In the genomic region with DNA sequence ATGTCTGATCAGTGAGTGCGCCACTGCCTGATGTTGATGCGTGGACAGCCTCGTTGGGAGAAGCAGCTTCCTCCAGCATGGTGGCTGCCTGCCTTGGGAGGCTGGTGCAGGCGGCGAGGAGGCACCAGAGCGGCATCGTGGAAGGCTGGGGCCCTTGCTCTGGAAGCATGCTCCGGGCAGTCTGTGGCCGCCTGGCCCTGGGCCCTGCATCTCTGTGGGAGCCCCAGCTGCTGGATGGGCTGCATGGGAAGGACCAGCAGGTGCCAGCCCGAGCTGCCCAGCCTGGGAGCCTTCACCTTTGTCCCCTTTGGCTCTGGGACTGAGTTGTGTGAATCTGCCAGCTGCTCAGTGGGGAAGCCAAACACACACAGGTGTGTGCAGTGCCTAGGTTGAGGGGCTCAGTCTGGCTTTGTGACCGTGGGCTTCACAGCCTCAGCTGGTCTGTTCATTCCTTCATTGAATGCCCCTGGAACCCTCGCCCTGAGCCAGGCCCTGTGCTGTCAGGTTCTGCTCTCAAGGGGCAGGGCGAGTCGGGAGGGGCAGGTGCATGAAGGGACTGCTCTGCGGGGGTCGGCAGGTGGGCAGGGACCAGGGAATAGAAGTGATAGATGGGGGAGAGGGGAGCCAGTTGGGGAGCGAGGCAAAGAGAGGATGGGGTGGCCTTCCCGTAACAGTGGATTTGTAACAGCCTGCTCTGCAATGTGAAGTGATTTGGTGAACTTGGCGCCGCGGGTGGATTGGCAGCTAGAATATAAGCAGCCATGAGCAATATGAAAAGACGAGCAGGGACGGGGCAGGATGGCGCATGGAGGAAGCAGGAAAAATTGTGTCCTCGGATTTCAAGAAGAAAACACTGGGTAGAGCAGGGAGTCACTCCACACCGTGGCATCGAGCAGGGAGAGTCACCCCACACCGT, we compare ENCODE assay signal across 16 cellular contexts.
DNase-seq lines count a peak whose midpoint lies in the region; ATAC-seq and TF ChIP-seq lines count a peak whose summit lies in the region.
"Had no signal": no experiment of that assay in that cellular context is flagged by ENCODE, and none has a peak within 500 bp of the region (broad histone marks: within the 10 kb centered on the region; RNA-seq: fewer than 3 reads in every experiment).

No MANE protein-coding gene starts in this region.

- no peak overlapping the region for H3K27ac ChIP-seq in heart right ventricle
- no peak overlapping the region for H3K27ac ChIP-seq in breast epithelium
- H3K27ac ChIP-seq: A549, C4-2B, HL-60 had no signal

- ATAC-seq in heart right ventricle = no peak
- no peak for ATAC-seq in activated naive CD8-positive, alpha-beta T cell treated with anti-CD3 and anti-CD28 coated beads, Interleukin-2, amount 50 U/mL, for 24 hours
- ATAC-seq: A549, Panc1 had no signal

- H3K4me1 ChIP-seq in heart right ventricle (no peaks in the 10 kb centered on the region), breast epithelium (no peaks in the 10 kb centered on the region)
- H3K4me1 ChIP-seq: A549 had no signal

- DNase-seq in cardiac septum (ENCODE audit: low spot score) = peak; percentile 53
- DNase-seq in heart right ventricle = no peak
- peak; percentile 6 for DNase-seq in glutamatergic neuron
- DNase-seq in nephron progenitor cell = no peak
- no peak for DNase-seq in type B pancreatic cell (ENCODE audit: extremely low spot score, unreplicated experiment)
- DNase-seq in activated naive CD8-positive, alpha-beta T cell treated with anti-CD3 and anti-CD28 coated beads, Interleukin-2, amount 50 U/mL, for 24 hours = no peak
- no peak for DNase-seq in breast epithelium (ENCODE audit: low spot score in 2 of 2)
- DNase-seq: DMS53, KBM-7, NCI-H2107, NCI-H69 had no signal

- H3K27me3 Mint-ChIP-seq in glutamatergic neuron (ENCODE audit: unreplicated experiment) = peaks cover 8% of the 10 kb centered on the region
- no peaks in the 10 kb centered on the region for H3K27me3 Mint-ChIP-seq in nephron progenitor cell (ENCODE audit: low read depth, poor library complexity)
- no peaks in the 10 kb centered on the region for H3K27me3 Mint-ChIP-seq in type B pancreatic cell
- no peaks in the 10 kb centered on the region for H3K27me3 Mint-ChIP-seq in activated naive CD8-positive, alpha-beta T cell treated with anti-CD3 and anti-CD28 coated beads, Interleukin-2, amount 50 U/mL, for 24 hours

- no peak overlapping the region for H3K4me3 Mint-ChIP-seq in glutamatergic neuron (ENCODE audit: unreplicated experiment)
- H3K4me3 Mint-ChIP-seq in nephron progenitor cell = no peak overlapping the region
- no peak overlapping the region for H3K4me3 Mint-ChIP-seq in type B pancreatic cell
- no peak overlapping the region for H3K4me3 Mint-ChIP-seq in activated naive CD8-positive, alpha-beta T cell treated with anti-CD3 and anti-CD28 coated beads, Interleukin-2, amount 50 U/mL, for 24 hours

- WGBS in heart right ventricle, 2 donors = 96 to 97% methylated on average over 28 of the region's 28 CpGs

- H3K4me1 Mint-ChIP-seq in glutamatergic neuron (ENCODE audit: low read depth, unreplicated experiment) (no peaks in the 10 kb centered on the region), nephron progenitor cell (peaks cover 21% of the 10 kb centered on the region), type B pancreatic cell (ENCODE audit: unreplicated experiment) (peaks cover 6% of the 10 kb centered on the region)
- no peaks in the 10 kb centered on the region for H3K4me1 Mint-ChIP-seq in activated naive CD8-positive, alpha-beta T cell treated with anti-CD3 and anti-CD28 coated beads, Interleukin-2, amount 50 U/mL, for 24 hours

- peaks cover 5% of the 10 kb centered on the region for H3K9me3 Mint-ChIP-seq in glutamatergic neuron (ENCODE audit: unreplicated experiment)
- H3K9me3 Mint-ChIP-seq in nephron progenitor cell = no peaks in the 10 kb centered on the region
- no peaks in the 10 kb centered on the region for H3K9me3 Mint-ChIP-seq in type B pancreatic cell
- H3K9me3 Mint-ChIP-seq in activated naive CD8-positive, alpha-beta T cell treated with anti-CD3 and anti-CD28 coated beads, Interleukin-2, amount 50 U/mL, for 24 hours = no peaks in the 10 kb centered on the region

- H3K36me3 ChIP-seq in heart right ventricle (peaks cover 0 to 16% (median 0%) of the 10 kb centered on the region in 9 donors), breast epithelium (no peaks in the 10 kb centered on the region)

- no peak for TF ChIP-seq POLR2A in breast epithelium (IDR thresholded peaks at IDR 0.05)

- TF ChIP-seq CTCF in heart right ventricle (IDR thresholded peaks at IDR 0.05) (no peak), glutamatergic neuron (IDR thresholded peaks at IDR 0.05; ENCODE audit: partially characterized antibody, unreplicated experiment) (no peak), nephron progenitor cell (IDR thresholded peaks at IDR 0.05) (no peak), type B pancreatic cell (conservative IDR thresholded peaks at IDR 0.05) (no peak), breast epithelium (IDR thresholded peaks at IDR 0.05) (no peak)

- H3K4me3 ChIP-seq in heart right ventricle (no peak overlapping the region), breast epithelium (no peak overlapping the region)
- H3K4me3 ChIP-seq: A549 had no signal

- no peak overlapping the region for H3K27ac Mint-ChIP-seq in glutamatergic neuron (ENCODE audit: unreplicated experiment)
- H3K27ac Mint-ChIP-seq in nephron progenitor cell = peak overlapping the region; percentile 59
- peak overlapping the region; percentile 27 for H3K27ac Mint-ChIP-seq in type B pancreatic cell
- no peak overlapping the region for H3K27ac Mint-ChIP-seq in activated naive CD8-positive, alpha-beta T cell treated with anti-CD3 and anti-CD28 coated beads, Interleukin-2, amount 50 U/mL, for 24 hours

- intact Hi-C loops in cardiac septum (cut with DNase I) (loop anchor here (10.0 kb wide), 1 partner anchor 288 kb away; no protein-coding TSS in a partner anchor), heart right ventricle (cut with DNase I) (no loop called here), breast epithelium (cut with DNase I; ENCODE audit: low total_unique reads) (no loop called here)

- H3K36me3 Mint-ChIP-seq in glutamatergic neuron (ENCODE audit: unreplicated experiment) = no peaks in the 10 kb centered on the region
- H3K36me3 Mint-ChIP-seq in nephron progenitor cell (ENCODE audit: low read depth) = no peaks in the 10 kb centered on the region
- peaks cover 4% of the 10 kb centered on the region for H3K36me3 Mint-ChIP-seq in type B pancreatic cell
- peaks cover 6% of the 10 kb centered on the region for H3K36me3 Mint-ChIP-seq in activated naive CD8-positive, alpha-beta T cell treated with anti-CD3 and anti-CD28 coated beads, Interleukin-2, amount 50 U/mL, for 24 hours (ENCODE audit: low read depth)

- H3K27me3 ChIP-seq in heart right ventricle = no peaks in the 10 kb centered on the region
- H3K27me3 ChIP-seq in breast epithelium = no peaks in the 10 kb centered on the region

- H3K9me3 ChIP-seq in heart right ventricle (no peaks in the 10 kb centered on the region), breast epithelium (no peaks in the 10 kb centered on the region)
- H3K9me3 ChIP-seq: A549, Caco-2 had no signal

Comparison
In these comparisons a context has a peak if more than half of its experiments do, and no peak if none do; other contexts are left out.
1. DNase-seq: peak in cardiac septum (single experiment) and glutamatergic neuron (single experiment); none in heart right ventricle (0 of 2), nephron progenitor cell (single experiment), type B pancreatic cell (single experiment), activated naive CD8-positive, alpha-beta T cell treated with anti-CD3 and anti-CD28 coated beads, Interleukin-2, amount 50 U/mL, for 24 hours (single experiment) and breast epithelium (0 of 2).
2. H3K27ac Mint-ChIP-seq: peak in nephron progenitor cell (single experiment) and type B pancreatic cell (single experiment); none in glutamatergic neuron (single experiment) and activated naive CD8-positive, alpha-beta T cell treated with anti-CD3 and anti-CD28 coated beads, Interleukin-2, amount 50 U/mL, for 24 hours (single experiment).